ENCODE assay signal across 16 cellular contexts in the genomic region with DNA sequence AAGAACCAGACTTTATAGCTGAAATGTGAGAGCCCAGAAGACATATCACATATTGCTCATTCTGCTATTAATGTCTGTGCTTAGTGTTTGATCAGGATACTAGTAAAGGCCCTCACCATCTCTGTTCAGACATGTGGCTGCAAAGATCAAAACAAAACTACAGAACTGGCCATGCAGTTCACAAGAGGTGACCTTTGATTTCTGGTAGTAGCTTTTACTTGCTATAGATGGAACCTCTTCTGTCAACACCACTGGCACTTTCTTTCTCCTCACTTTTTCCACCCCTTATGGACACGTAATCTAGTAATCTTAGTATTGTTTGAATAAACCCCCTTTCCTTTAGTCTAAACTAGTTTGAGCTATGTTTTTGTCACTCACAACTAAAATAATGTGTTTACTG.
DNase-seq lines count a peak whose midpoint lies in the region; ATAC-seq, FAIRE-seq and TF ChIP-seq lines count a peak whose summit lies in the region.
"Had no signal": no experiment of that assay in that cellular context is flagged by ENCODE, and none has a peak within 500 bp of the region (broad histone marks: within the 10 kb centered on the region; RNA-seq: fewer than 3 reads in every experiment).

No MANE protein-coding gene starts in this region.

- H3K36me3 ChIP-seq in HepG2 (replicated peaks in 1 of 2; ENCODE audit: control insufficient read depth in 1 of 2, insufficient read depth in 2 of 2, low read length in 2 of 2): no peaks in the 10 kb centered on the region
- no peaks in the 10 kb centered on the region for H3K36me3 ChIP-seq in right lobe of liver
- H3K36me3 ChIP-seq: BE2C had no signal

- in situ Hi-C loops in HepG2 (cut with HindIII; ENCODE audit: extremely low pct_ligation_motif_present, low pct_unique_long_range_greater_than_20kb): no loop called here

- no peaks in the 10 kb centered on the region; a peak in 1 of 5 replicates for H3K27me3 ChIP-seq in HepG2 (ENCODE audit: control insufficient read depth in 1 of 2, insufficient read depth in 2 of 2, low read length in 2 of 2)
- no peaks in the 10 kb centered on the region for H3K27me3 ChIP-seq in right lobe of liver
- H3K27me3 ChIP-seq: BE2C had no signal

- peaks cover 32% of the 10 kb centered on the region for H3K4me1 Mint-ChIP-seq in activated T-helper 17 cell treated with anti-CD3 and anti-CD28 coated beads, Interleukin-2, amount 50 U/mL, for 72 hours
- peaks cover 53% of the 10 kb centered on the region for H3K4me1 Mint-ChIP-seq in dendritic cell treated with granulocyte-macrophage colony-stimulating factor and Interleukin-4, amounts not matched to agents 40 ng/mL and 50 ng/mL, for 4 days (ENCODE audit: low read depth)
- peaks cover 18% of the 10 kb centered on the region for H3K4me1 Mint-ChIP-seq in osteocyte (ENCODE audit: unreplicated experiment)
- H3K4me1 Mint-ChIP-seq: GM23338, H9 had no signal

- POLR2A ChIA-PET in HepG2 (lab: Yijun Ruan, JAX): no interaction called here

- H3K4me2 ChIP-seq in HepG2 (ENCODE audit: low read depth, low read length): peak overlapping the region; percentile 6; the same call in 1 of the 2 replicates
- H3K4me2 ChIP-seq: A549, GM23338 had no signal

- no peak overlapping the region for H2AFZ ChIP-seq in HepG2 (ENCODE audit: low read length)
- H2AFZ ChIP-seq: GM23338 had no signal

- ATAC-seq in HepG2: peak; percentile 66
- ATAC-seq in right lobe of liver: no peak
- no peak for ATAC-seq in activated T-helper 17 cell treated with anti-CD3 and anti-CD28 coated beads, Interleukin-2, amount 50 U/mL, for 72 hours (replicated peaks)
- no peak for ATAC-seq in HG02588 (IDR thresholded peaks at IDR 0.05; ENCODE audit: unreplicated experiment)
- ATAC-seq: A549, GM23338 had no signal

- H3K4me3 ChIP-seq in HepG2 (replicated peaks in 1 of 3; ENCODE audit: insufficient read depth in 1 of 3, low read depth in 2 of 3, low read length in 3 of 3) (no peak overlapping the region), right lobe of liver (no peak overlapping the region)
- H3K4me3 ChIP-seq: A549, GM23338 had no signal

- peak; percentile 4 for FAIRE-seq in HepG2 (lab: Jason Lieb, UNC)
- FAIRE-seq: A549, HTR-8/SVneo had no signal

- no peaks in the 10 kb centered on the region for H4K20me1 ChIP-seq in HepG2 (ENCODE audit: insufficient read depth, low read length)

- H3K9me3 ChIP-seq in HepG2 (ENCODE audit: low read length): no peaks in the 10 kb centered on the region
- H3K9me3 ChIP-seq in right lobe of liver: no peaks in the 10 kb centered on the region
- H3K9me3 ChIP-seq: A549, BE2C, Caco-2 had no signal

- intact Hi-C loops in HepG2 (cut with micrococcal nuclease; ENCODE audit: unreplicated experiment) (no loop called here), right lobe of liver (cut with DNase I) (no loop called here)
- intact Hi-C loops in dendritic cell treated with granulocyte-macrophage colony-stimulating factor and Interleukin-4, amounts not matched to agents 40 ng/mL and 50 ng/mL, for 4 days (cut with micrococcal nuclease): no loop called here

- no peak overlapping the region for H3K9ac ChIP-seq in HepG2 (ENCODE audit: insufficient read depth, low read depth, low read length)

- no peak overlapping the region for H3K27ac ChIP-seq in HepG2 (ENCODE audit: extremely low read length, insufficient read depth, low read length)
- H3K27ac ChIP-seq in right lobe of liver: no peak overlapping the region
- H3K27ac ChIP-seq: A549, C4-2B had no signal

- TF ChIP-seq EP300 in HepG2 (IDR thresholded peaks at IDR 0.05; ENCODE audit: low read depth in 2 of 2, low read length in 2 of 2): no peak; a peak in 1 of 4 replicates
- no peak for TF ChIP-seq EP300 in HepG2 (CRISPR knock-in tag; IDR thresholded peaks at IDR 0.05; ENCODE audit: borderline replicate concordance)

- H3K4me1 ChIP-seq in HepG2 (ENCODE audit: insufficient read depth, low read length) (peaks cover 31% of the 10 kb centered on the region), right lobe of liver (no peaks in the 10 kb centered on the region)
- H3K4me1 ChIP-seq: A549, BE2C, Caco-2 had no signal

- TF ChIP-seq CTCF in HepG2 (CRISPR knock-in tag; IDR thresholded peaks at IDR 0.05) (no peak), right lobe of liver (IDR thresholded peaks at IDR 0.05) (no peak), osteocyte (IDR thresholded peaks at IDR 0.05) (no peak)

- H3K4me3 Mint-ChIP-seq in activated T-helper 17 cell treated with anti-CD3 and anti-CD28 coated beads, Interleukin-2, amount 50 U/mL, for 72 hours: peak overlapping the region; percentile 18
- no peak overlapping the region for H3K4me3 Mint-ChIP-seq in dendritic cell treated with granulocyte-macrophage colony-stimulating factor and Interleukin-4, amounts not matched to agents 40 ng/mL and 50 ng/mL, for 4 days
- no peak overlapping the region for H3K4me3 Mint-ChIP-seq in osteocyte (ENCODE audit: unreplicated experiment)
- H3K4me3 Mint-ChIP-seq: CD8-positive, alpha-beta memory T cell; GM23338; H9 had no signal

- BruUV-seq in HepG2 (replicated peaks; lab: Mats Ljungman, UMichigan): no TSS peak

- no peak for TF ChIP-seq POLR2A in HepG2 (IDR thresholded peaks at IDR 0.05; ENCODE audit: insufficient read depth in 1 of 2, low read depth in 2 of 2, low read length in 2 of 2)
- TF ChIP-seq POLR2A in right lobe of liver (IDR thresholded peaks at IDR 0.05): no peak

- DNase-seq in HepG2 (ENCODE audit: low spot score) (peak; percentile 20), right lobe of liver (no peak), osteocyte (ENCODE audit: extremely low spot score, unreplicated experiment) (no peak)
- DNase-seq: BE2C; Caco-2; CD8-positive, alpha-beta memory T cell; DND-41; GDM1; H9 had no signal

- H3K36me3 Mint-ChIP-seq in activated T-helper 17 cell treated with anti-CD3 and anti-CD28 coated beads, Interleukin-2, amount 50 U/mL, for 72 hours (ENCODE audit: low read depth): no peaks in the 10 kb centered on the region
- peaks cover 86% of the 10 kb centered on the region for H3K36me3 Mint-ChIP-seq in dendritic cell treated with granulocyte-macrophage colony-stimulating factor and Interleukin-4, amounts not matched to agents 40 ng/mL and 50 ng/mL, for 4 days (ENCODE audit: low read depth)
- H3K36me3 Mint-ChIP-seq in osteocyte (ENCODE audit: unreplicated experiment): peaks cover 3% of the 10 kb centered on the region

- H3K27me3 Mint-ChIP-seq in activated T-helper 17 cell treated with anti-CD3 and anti-CD28 coated beads, Interleukin-2, amount 50 U/mL, for 72 hours: no peaks in the 10 kb centered on the region
- no peaks in the 10 kb centered on the region for H3K27me3 Mint-ChIP-seq in dendritic cell treated with granulocyte-macrophage colony-stimulating factor and Interleukin-4, amounts not matched to agents 40 ng/mL and 50 ng/mL, for 4 days
- no peaks in the 10 kb centered on the region for H3K27me3 Mint-ChIP-seq in osteocyte (ENCODE audit: unreplicated experiment)

- peaks cover 4% of the 10 kb centered on the region for H3K9me3 Mint-ChIP-seq in activated T-helper 17 cell treated with anti-CD3 and anti-CD28 coated beads, Interleukin-2, amount 50 U/mL, for 72 hours
- no peaks in the 10 kb centered on the region for H3K9me3 Mint-ChIP-seq in dendritic cell treated with granulocyte-macrophage colony-stimulating factor and Interleukin-4, amounts not matched to agents 40 ng/mL and 50 ng/mL, for 4 days
- H3K9me3 Mint-ChIP-seq in osteocyte (ENCODE audit: unreplicated experiment): no peaks in the 10 kb centered on the region
- H3K9me3 Mint-ChIP-seq: CD8-positive, alpha-beta memory T cell; GM23338; H9 had no signal

- H3K27ac Mint-ChIP-seq in activated T-helper 17 cell treated with anti-CD3 and anti-CD28 coated beads, Interleukin-2, amount 50 U/mL, for 72 hours: peak overlapping the region; percentile 31
- H3K27ac Mint-ChIP-seq in dendritic cell treated with granulocyte-macrophage colony-stimulating factor and Interleukin-4, amounts not matched to agents 40 ng/mL and 50 ng/mL, for 4 days: peak overlapping the region; percentile 27
- no peak overlapping the region for H3K27ac Mint-ChIP-seq in osteocyte (ENCODE audit: unreplicated experiment)
- H3K27ac Mint-ChIP-seq: CD8-positive, alpha-beta memory T cell; GM23338; H9 had no signal

- TF ChIP-seq RAD21 in HepG2 (CRISPR knock-in tag; IDR thresholded peaks at IDR 0.05): no peak

- WGBS in HepG2 (ENCODE audit: low lambda C conversion rate): 3% methylated on average over 1 of the region's 1 CpG
- 75% methylated on average over 1 of the region's 1 CpG for WGBS in right lobe of liver (ENCODE audit: insufficient coverage, low coverage, low lambda C conversion rate, missing lambda C conversion rate)

- no peaks in the 10 kb centered on the region for H3K79me2 ChIP-seq in HepG2 (ENCODE audit: insufficient read depth, low read length)

- CTCF ChIA-PET in HepG2 (lab: Yijun Ruan, JAX; ENCODE audit: low intra/inter-chr PET ratio, low total read pairs): no interaction called here

TF ChIP-seq in HepG2, 621 proteins besides CTCF, POLR2A, EP300 and RAD21 (continues in another document):
- TF ChIP-seq HNF4A (CRISPR knock-in tag; IDR thresholded peaks at IDR 0.05) (peak; percentile 62), KLF6 (CRISPR knock-in tag; IDR thresholded peaks at IDR 0.05) (no peak)
- TF ChIP-seq, protein P1, sequence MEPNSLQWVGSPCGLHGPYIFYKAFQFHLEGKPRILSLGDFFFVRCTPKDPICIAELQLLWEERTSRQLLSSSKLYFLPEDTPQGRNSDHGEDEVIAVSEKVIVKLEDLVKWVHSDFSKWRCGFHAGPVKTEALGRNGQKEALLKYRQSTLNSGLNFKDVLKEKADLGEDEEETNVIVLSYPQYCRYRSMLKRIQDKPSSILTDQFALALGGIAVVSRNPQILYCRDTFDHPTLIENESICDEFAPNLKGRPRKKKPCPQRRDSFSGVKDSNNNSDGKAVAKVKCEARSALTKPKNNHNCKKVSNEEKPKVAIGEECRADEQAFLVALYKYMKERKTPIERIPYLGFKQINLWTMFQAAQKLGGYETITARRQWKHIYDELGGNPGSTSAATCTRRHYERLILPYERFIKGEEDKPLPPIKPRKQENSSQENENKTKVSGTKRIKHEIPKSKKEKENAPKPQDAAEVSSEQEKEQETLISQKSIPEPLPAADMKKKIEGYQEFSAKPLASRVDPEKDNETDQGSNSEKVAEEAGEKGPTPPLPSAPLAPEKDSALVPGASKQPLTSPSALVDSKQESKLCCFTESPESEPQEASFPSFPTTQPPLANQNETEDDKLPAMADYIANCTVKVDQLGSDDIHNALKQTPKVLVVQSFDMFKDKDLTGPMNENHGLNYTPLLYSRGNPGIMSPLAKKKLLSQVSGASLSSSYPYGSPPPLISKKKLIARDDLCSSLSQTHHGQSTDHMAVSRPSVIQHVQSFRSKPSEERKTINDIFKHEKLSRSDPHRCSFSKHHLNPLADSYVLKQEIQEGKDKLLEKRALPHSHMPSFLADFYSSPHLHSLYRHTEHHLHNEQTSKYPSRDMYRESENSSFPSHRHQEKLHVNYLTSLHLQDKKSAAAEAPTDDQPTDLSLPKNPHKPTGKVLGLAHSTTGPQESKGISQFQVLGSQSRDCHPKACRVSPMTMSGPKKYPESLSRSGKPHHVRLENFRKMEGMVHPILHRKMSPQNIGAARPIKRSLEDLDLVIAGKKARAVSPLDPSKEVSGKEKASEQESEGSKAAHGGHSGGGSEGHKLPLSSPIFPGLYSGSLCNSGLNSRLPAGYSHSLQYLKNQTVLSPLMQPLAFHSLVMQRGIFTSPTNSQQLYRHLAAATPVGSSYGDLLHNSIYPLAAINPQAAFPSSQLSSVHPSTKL (CRISPR knock-in tag; IDR thresholded peaks at IDR 0.05): peak; percentile 40
